In the genomic region with DNA sequence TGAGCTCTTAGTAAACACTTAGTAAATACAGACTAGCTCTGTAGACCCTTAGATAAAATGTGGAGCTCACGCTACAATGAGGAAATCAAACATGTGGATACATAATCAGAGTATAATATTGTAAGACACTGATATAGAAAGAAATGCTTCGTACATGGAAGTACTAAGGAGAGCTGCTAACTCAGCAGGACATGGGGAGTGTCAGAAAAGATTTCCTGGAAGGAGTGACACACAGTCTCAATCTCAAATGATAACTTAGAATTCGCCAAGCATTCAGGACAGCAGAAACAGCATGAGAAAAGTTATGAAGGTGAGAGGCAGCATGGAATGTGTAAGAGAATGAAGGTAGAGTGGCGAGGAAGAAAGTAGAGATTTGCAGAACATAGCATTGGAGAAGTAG, we compare ENCODE assay signal across 8 cellular contexts.
"Had no signal": no experiment of that assay in that cellular context is flagged by ENCODE, and none has a peak within 500 bp of the region (broad histone marks: within the 10 kb centered on the region; RNA-seq: fewer than 3 reads in every experiment).

No MANE protein-coding gene starts in this region.

- DNase-seq: IMR-90, KBM-7, KG1 had no signal

- FAIRE-seq: HepG2, K562 had no signal

- H3K4me1 Mint-ChIP-seq: IgD-negative memory B cell had no signal

- H3K27ac Mint-ChIP-seq: IgD-negative memory B cell had no signal

- H3K4me2 ChIP-seq: KMS-11 had no signal

- H3K4me3 ChIP-seq: K562 had no signal

- H3K27ac ChIP-seq: HL-60, KMS-11 had no signal

- H3K27me3 Mint-ChIP-seq: IgD-negative memory B cell had no signal

- ATAC-seq: HepG2, K562 had no signal

- H3K4me3 Mint-ChIP-seq: IgD-negative memory B cell had no signal

- H3K9me3 Mint-ChIP-seq: IgD-negative memory B cell had no signal
